Comparison of ENCODE assay signal across 8 cellular contexts in the genomic region with DNA sequence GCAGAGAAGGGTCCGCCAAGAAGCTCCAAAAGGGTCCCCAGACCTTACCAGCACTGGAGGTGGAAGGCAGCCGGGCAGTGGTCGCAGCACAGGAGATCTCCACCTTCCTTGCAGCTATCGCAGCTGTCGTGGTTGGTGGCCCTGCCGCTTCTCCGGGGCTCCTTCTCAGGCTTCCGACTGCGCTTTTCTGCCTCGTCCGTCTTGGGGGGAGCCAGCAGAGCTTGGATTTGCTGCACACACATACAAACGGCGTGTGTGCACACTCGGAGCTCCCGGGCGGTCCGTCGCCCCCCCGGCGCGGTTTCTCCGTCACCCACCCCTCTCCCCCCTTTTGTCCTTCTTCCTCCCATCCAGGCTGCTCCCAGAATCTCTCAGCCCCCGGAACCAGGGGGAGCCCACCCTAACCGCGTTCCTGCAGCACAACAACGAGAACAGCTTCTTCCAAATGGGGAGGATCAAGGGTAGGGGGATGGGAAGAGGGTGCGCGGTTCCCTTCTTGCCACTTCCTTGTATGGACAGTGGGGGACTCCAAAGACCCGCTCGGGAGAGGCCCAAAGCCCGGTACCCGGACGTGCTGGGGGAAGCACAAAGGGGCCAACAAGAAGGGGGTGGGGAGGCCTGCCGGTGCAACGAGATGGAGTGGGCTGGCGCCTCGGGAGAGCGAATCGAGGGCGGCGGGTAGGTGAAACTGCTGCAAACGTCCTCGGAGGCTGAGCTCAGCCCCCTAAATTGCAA. TPM values are rescaled to one million over a fixed set of nuclear protein-coding genes. Genes with fewer than 3 reads are reported as not detected.
DNase-seq lines count a peak whose midpoint lies in the region; ATAC-seq and TF ChIP-seq lines count a peak whose summit lies in the region.

No MANE protein-coding gene starts in this region.

- H3K4me3 ChIP-seq in cardiac fibroblast (replicated peaks in 1 of 2; ENCODE audit: low read depth in 2 of 2, low read length in 2 of 2) (peak overlapping the region; percentile 85 to 95), kidney epithelial cell (ENCODE audit: low read depth, low read length) (peak overlapping the region; percentile 55)

- TF ChIP-seq CTCF in cardiac fibroblast (IDR thresholded peaks at IDR 0.05; ENCODE audit: low read depth, low read length), result no peak
- TF ChIP-seq CTCF in kidney epithelial cell (IDR thresholded peaks at IDR 0.05; ENCODE audit: insufficient read depth, low read length, poor library complexity, severe bottlenecking), result no peak

- H3K27me3 ChIP-seq in kidney epithelial cell (ENCODE audit: control insufficient read depth, insufficient read depth, low read length), result no peaks in the 10 kb centered on the region

- peak; percentile 46 for DNase-seq in Caki2 (ENCODE audit: low read depth)
- DNase-seq in LHCN-M2 (ENCODE audit: low read depth), result peak; percentile 55
- DNase-seq in UCSD-AML1 (lab: John Stamatoyannopoulos, UW; ENCODE audit: unreplicated experiment), result peak; percentile 60
- peak; percentile 47 to 52 for DNase-seq in cardiac fibroblast (ENCODE audit: low read depth in 2 of 2)
- no peak for DNase-seq in kidney epithelial cell (ENCODE audit: low read depth)
- peak; percentile 29 to 36 for DNase-seq in stimulated activated CD4-positive, alpha-beta T cell treated with anti-CD3 and anti-CD28 coated beads, Interleukin-15, amount 100 ng/mL, for 48 hours (ENCODE audit: low read depth in 2 of 2)
- DNase-seq in cerebellar nuclear complex (lab: John Stamatoyannopoulos, UW), result no peak

- in situ Hi-C loops in Caki2 (cut with HindIII; ENCODE audit: low pct_unique_long_range_greater_than_20kb, low sequenced_read_pairs), result no loop called here

- ATAC-seq in GM18867 (IDR thresholded peaks at IDR 0.05; ENCODE audit: unreplicated experiment), result no peak

- no peaks in the 10 kb centered on the region for H3K36me3 ChIP-seq in kidney epithelial cell (ENCODE audit: control insufficient read depth, insufficient read depth, low read length)

RNA-seq across cellular contexts. Expression of gene PHF12, which starts 1.1 kb away (rescaled TPM):
- 10.6 and 19.2 TPM in 2 replicates for total RNA-seq in Caki2 (2014; rRNA removed; shearing (Covaris generic); ENCODE audit: low replicate concordance)
- total RNA-seq in LHCN-M2 (2014; rRNA removed), result 28.2 and 29.0 TPM in 2 replicates
- 12.9 TPM for polyA plus RNA-seq in LHCN-M2 (2012)
- 19.6 and 30.8 TPM in 2 replicates for total RNA-seq in kidney epithelial cell

RNA-seq across cellular contexts. Expression of gene DHRS13, which starts 47.3 kb away (rescaled TPM):
- total RNA-seq in Caki2 (2014; rRNA removed; shearing (Covaris generic); ENCODE audit: low replicate concordance), result 36.2 and 50.4 TPM in 2 replicates
- total RNA-seq in LHCN-M2 (2014; rRNA removed) (4.6 and 5.2 TPM in 2 replicates), kidney epithelial cell (12.2 and 12.7 TPM in 2 replicates)
- polyA plus RNA-seq in LHCN-M2 (2012), result 2.5 TPM

RNA-seq across cellular contexts. Expression of gene FLOT2, which starts 52.7 kb away (rescaled TPM):
- total RNA-seq in Caki2 (2014; rRNA removed; shearing (Covaris generic); ENCODE audit: low replicate concordance), result 121 and 133 TPM in 2 replicates
- total RNA-seq in LHCN-M2 (2014; rRNA removed) (23.7 and 31.6 TPM in 2 replicates), kidney epithelial cell (55.5 and 69.1 TPM in 2 replicates)
- 62.1 TPM for polyA plus RNA-seq in LHCN-M2 (2012)

RNA-seq across cellular contexts. Expression of gene SEZ6, which starts 55.6 kb away (rescaled TPM):
- total RNA-seq in Caki2 (2014; rRNA removed; shearing (Covaris generic); ENCODE audit: low replicate concordance), result not detected in 2 replicates
- total RNA-seq in LHCN-M2 (2014; rRNA removed) (not detected in 2 replicates), kidney epithelial cell (not detected in 2 replicates)
- polyA plus RNA-seq in LHCN-M2 (2012), result 0.10 TPM

Comparison
In these comparisons a context has a peak if more than half of its experiments do, and no peak if none do; other contexts are left out.
1. DNase-seq: peak in Caki2 (single experiment), LHCN-M2 (single experiment), UCSD-AML1 (single experiment), cardiac fibroblast (2 of 2) and stimulated activated CD4-positive, alpha-beta T cell treated with anti-CD3 and anti-CD28 coated beads, Interleukin-15, amount 100 ng/mL, for 48 hours (2 of 2); none in kidney epithelial cell (single experiment) and cerebellar nuclear complex (0 of 2).